18 cellular contexts compared by ENCODE assay signal in genomic region chr7:33558961-33559710, GRCh38.
"Had no signal": no experiment of that assay in that cellular context is flagged by ENCODE, and none has a peak within 500 bp of the region (broad histone marks: within the 10 kb centered on the region; RNA-seq: fewer than 3 reads in every experiment).

No MANE protein-coding gene starts in this region.

- ATAC-seq: activated CD4-positive, CD25-positive, alpha-beta regulatory T cell treated with anti-CD3 and anti-CD28 coated beads, Interleukin-2, amount 50 U/mL, for 24 hours; activated CD8-positive, alpha-beta memory T cell treated with anti-CD3 and anti-CD28 coated beads, Interleukin-2, amount 10 ng/mL, durations not matched to agents 7 days and 5 days; heart right ventricle; left cardiac atrium; sciatic nerve; stimulated activated memory B cell treated with anti-CD40 and anti-IgM and Interleukin-4, amounts not matched to agents 10 μg/mL and 1 μg/mL and 100 μg/mL, for 72 hours had no signal

- DNase-seq: activated CD4-positive, alpha-beta memory T cell treated with anti-CD3 and anti-CD28 coated beads, Interleukin-2, amount 10 ng/mL, durations not matched to agents 7 days and 5 days; activated CD4-positive, alpha-beta T cell treated with anti-CD3 and anti-CD28 coated beads, Interleukin-2, amount 10 ng/mL, durations not matched to agents 24 days and 14 days; activated CD8-positive, alpha-beta memory T cell treated with anti-CD3 and anti-CD28 coated beads, Interleukin-2, amount 10 ng/mL, durations not matched to agents 7 days and 5 days; activated effector memory CD4-positive, alpha-beta T cell treated with anti-CD3 and anti-CD28 coated beads, Interleukin-2, amount 50 U/mL, for 16 hours; activated naive CD4-positive, alpha-beta T cell treated with anti-CD3 and anti-CD28 coated beads, Interleukin-2, amount 10 ng/mL, durations not matched to agents 7 days and 5 days; activated T-cell treated with anti-CD3 and anti-CD28 coated beads for 4 hours; amygdala; cerebellar nuclear complex; endodermal cell; heart right ventricle; islet precursor cell; left cardiac atrium; occipital lobe; stimulated activated CD4-positive, alpha-beta T cell treated with anti-CD3 and anti-CD28 coated beads, Interleukin-15, amount 100 ng/mL, for 24 hours; stomach had no signal
